Comparison of ENCODE assay signal across 16 cellular contexts in the genomic region with DNA sequence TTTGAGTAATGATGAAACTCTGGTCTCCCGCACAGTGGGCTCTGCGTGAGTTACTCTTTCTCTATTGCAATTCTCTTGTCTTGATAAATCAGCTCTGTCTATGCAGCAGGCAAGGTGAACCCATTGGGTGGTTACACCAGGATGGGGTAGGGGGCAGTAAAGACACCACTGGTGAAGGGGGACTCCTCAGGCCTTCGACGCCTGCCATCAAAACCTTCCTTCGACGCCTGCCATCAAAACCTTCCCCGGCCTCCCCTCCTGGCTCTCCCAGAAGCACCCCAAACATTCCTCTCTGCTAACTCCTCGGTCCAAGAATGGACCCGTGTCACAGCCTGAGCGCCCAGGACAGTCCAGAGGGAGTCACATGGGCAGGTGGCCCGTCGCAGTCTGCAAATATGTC.
"Had no signal": no experiment of that assay in that cellular context is flagged by ENCODE, and none has a peak within 500 bp of the region (broad histone marks: within the 10 kb centered on the region; RNA-seq: fewer than 3 reads in every experiment).

No MANE protein-coding gene starts in this region.

- H3K9me3 ChIP-seq: spleen had no signal

- ATAC-seq: esophagus mucosa; left ventricle myocardium superior; natural killer cell; stimulated activated naive CD8-positive, alpha-beta T cell treated with anti-CD3 and anti-CD28 coated beads, Interleukin-15, Interleukin-2, amounts not matched to agents 100 U/mL and 50 U/mL, for 24 hours had no signal

- H3K27ac ChIP-seq: VCaP had no signal

- H3K36me3 ChIP-seq: spleen had no signal

- H3K27me3 ChIP-seq: spleen had no signal

- DNase-seq: activated CD4-positive, alpha-beta T cell treated with anti-CD3 and anti-CD28 coated beads for 1 hour; activated CD4-positive, alpha-beta T cell treated with anti-CD3 and anti-CD28 coated beads, Interleukin-2, amount 50 U/mL, for 1 hour; activated gamma-delta T cell treated with Interleukin-2 at 50 U/mL for 16 hours; activated T-cell treated with anti-CD3 and anti-CD28 coated beads, Interleukin-2, amount 50 U/mL, for 1 hour; aorta; effector memory CD4-positive, alpha-beta T cell; foreskin melanocyte; left ventricle myocardium superior; mammary epithelial cell; natural killer cell; spleen; stimulated activated CD4-positive, alpha-beta T cell treated with anti-CD3 and anti-CD28 coated beads, Interleukin-4, amount 100 ng/mL, for 1 hour; stimulated activated naive CD8-positive, alpha-beta T cell treated with anti-CD3 and anti-CD28 coated beads, Interleukin-15, Interleukin-2, amounts not matched to agents 100 U/mL and 50 U/mL, for 24 hours; T-helper 2 cell had no signal

- H3K4me3 ChIP-seq: spleen had no signal
